Comparison of ENCODE assay signal across 8 cellular contexts in the genomic region with DNA sequence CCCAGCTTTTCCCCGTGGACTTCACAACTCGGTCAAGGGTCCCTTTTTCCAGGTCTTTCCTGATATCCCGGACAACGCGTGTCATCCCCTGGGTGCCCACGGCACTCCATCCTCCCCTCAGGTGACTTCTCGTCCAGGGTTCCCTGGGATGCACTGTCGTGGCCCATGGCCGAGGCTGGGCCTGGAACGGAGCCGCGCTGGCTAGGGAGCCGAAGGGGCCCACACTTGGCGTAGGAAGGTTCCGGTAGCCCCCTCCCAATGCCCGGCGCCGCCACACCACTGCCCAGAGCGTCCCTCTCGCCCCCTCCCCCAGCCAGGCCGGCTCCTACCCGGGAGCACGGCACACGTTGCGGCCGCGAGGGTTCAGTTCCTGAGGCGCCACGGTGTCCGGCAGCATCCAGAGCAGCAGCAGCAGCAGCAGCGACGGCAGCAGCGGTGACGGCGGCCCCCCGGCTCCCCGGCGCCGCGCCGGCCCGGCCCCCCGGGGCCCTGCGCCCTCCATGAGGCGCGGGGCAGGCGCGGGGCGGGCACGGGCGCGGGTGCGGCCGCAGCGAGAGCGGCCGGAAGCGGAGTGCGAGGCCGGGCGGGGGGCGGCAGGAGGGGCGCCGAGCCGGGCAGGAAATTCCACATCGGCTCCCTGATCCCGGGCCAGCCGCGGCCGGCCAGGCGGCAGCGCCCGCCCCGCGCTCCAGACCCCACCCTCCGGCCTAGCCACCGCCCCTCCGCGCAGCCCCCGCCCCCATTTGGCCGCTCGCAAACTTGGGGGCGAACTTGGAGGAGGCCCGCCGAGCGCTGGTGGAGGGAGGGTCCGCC. TPM values are rescaled to one million over a fixed set of nuclear protein-coding genes. Genes with fewer than 3 reads are reported as not detected.
DNase-seq lines count a peak whose midpoint lies in the region; ATAC-seq and TF ChIP-seq lines count a peak whose summit lies in the region.

A gene with protein sequence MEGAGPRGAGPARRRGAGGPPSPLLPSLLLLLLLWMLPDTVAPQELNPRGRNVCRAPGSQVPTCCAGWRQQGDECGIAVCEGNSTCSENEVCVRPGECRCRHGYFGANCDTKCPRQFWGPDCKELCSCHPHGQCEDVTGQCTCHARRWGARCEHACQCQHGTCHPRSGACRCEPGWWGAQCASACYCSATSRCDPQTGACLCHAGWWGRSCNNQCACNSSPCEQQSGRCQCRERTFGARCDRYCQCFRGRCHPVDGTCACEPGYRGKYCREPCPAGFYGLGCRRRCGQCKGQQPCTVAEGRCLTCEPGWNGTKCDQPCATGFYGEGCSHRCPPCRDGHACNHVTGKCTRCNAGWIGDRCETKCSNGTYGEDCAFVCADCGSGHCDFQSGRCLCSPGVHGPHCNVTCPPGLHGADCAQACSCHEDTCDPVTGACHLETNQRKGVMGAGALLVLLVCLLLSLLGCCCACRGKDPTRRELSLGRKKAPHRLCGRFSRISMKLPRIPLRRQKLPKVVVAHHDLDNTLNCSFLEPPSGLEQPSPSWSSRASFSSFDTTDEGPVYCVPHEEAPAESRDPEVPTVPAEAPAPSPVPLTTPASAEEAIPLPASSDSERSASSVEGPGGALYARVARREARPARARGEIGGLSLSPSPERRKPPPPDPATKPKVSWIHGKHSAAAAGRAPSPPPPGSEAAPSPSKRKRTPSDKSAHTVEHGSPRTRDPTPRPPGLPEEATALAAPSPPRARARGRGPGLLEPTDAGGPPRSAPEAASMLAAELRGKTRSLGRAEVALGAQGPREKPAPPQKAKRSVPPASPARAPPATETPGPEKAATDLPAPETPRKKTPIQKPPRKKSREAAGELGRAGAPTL (minus strand): TSS at position 573 of the 813 bp plus-strand sequence. CDS start 71 bp downstream, at position 502.

- H3K27me3 ChIP-seq in brain microvascular endothelial cell (replicated peaks) (no peaks in the 10 kb centered on the region), stomach (peaks cover 0 to 65% (median 33%) of the 10 kb centered on the region in 3 donors)

- TF ChIP-seq CTCF in brain microvascular endothelial cell (IDR thresholded peaks at IDR 0.05; ENCODE audit: low read depth, low read length, missing control alignments) (no peak), stomach (IDR thresholded peaks at IDR 0.05) (no peak)

- no peak for TF ChIP-seq EP300 in stomach (IDR thresholded peaks at IDR 0.05)

- POLR2A ChIA-PET in HEK293T (lab: Yijun Ruan, JAX), result interaction anchor here (0.7 to 1.2 kb wide), 3 partner anchors 19 to 118 kb away, joined by 3 to 4 read pairs (median 4); a partner anchor contains a TSS

- DNase-seq in AG08395 (ENCODE audit: low spot score) (peak; percentile 92), HEK293T (ENCODE audit: extremely low spot score) (peak; percentile 87), brain microvascular endothelial cell (no peak), left colon (peak in 1 of 2 donors; percentile 36), stomach (no peak), Ammon's horn (ENCODE audit: low spot score) (no peak), amniotic stem cell (lab: John Stamatoyannopoulos, UW) (no peak)
- no peak for DNase-seq in activated CD4-positive, alpha-beta T cell treated with anti-CD3 and anti-CD28 coated beads for 48 hours

- in situ Hi-C loops in brain microvascular endothelial cell (cut with HindIII; ENCODE audit: low pct_ligation_motif_present, low sequenced_read_pairs), result no loop called here

- WGBS in stomach, 5 donors, result 1 to 2% (median 1%) methylated on average over 14 to 87 of the region's 87 CpGs

- ATAC-seq in left colon, result peak; percentile 24

- no peaks in the 10 kb centered on the region for H3K9me3 ChIP-seq in stomach

- intact Hi-C loops in left colon (cut with DNase I, micrococcal nuclease) (no loop called here), stomach (cut with DNase I; ENCODE audit: low total_unique reads) (no loop called here)

- H3K4me3 ChIP-seq in brain microvascular endothelial cell (ENCODE audit: low read depth, low read length), result peak within 1 kb of the TSS; percentile 79
- peak within 1 kb of the TSS; percentile 55 to 63 (median 62) for H3K4me3 ChIP-seq in stomach

- no peak within 1 kb of the TSS for H3K27ac ChIP-seq in brain microvascular endothelial cell
- peak within 1 kb of the TSS; percentile 48 to 86 (median 79) for H3K27ac ChIP-seq in stomach

- H3K4me1 ChIP-seq in stomach, result peaks cover 24 to 67% (median 42%) of the 10 kb centered on the region in 4 donors

- CTCF ChIA-PET in HEK293T (lab: Yijun Ruan, JAX), result interaction anchor here (0.7 to 3.4 kb wide), 2 partner anchors 19 kb away, joined by 3 to 17 read pairs; no protein-coding TSS in a partner anchor

- peaks cover 7% of the 10 kb centered on the region for H3K36me3 ChIP-seq in brain microvascular endothelial cell (replicated peaks)
- H3K36me3 ChIP-seq in stomach, result peaks cover 0 to 18% (median 11%) of the 10 kb centered on the region in 4 donors

- no peak for TF ChIP-seq POLR2A in stomach (IDR thresholded peaks at IDR 0.05)

TF ChIP-seq in HEK293T, 16 proteins besides CTCF, POLR2A, EP300 and RAD21:
- TF ChIP-seq TARDBP (IDR thresholded peaks at IDR 0.05), result no peak
- TF ChIP-seq CTBP1 (IDR thresholded peaks at IDR 0.05; ENCODE audit: borderline replicate concordance), result no peak
- TF ChIP-seq BHLHE40 (IDR thresholded peaks at IDR 0.05; ENCODE audit: borderline replicate concordance), result no peak
- no peak for TF ChIP-seq FOXA1 (IDR thresholded peaks at IDR 0.05)
- TF ChIP-seq FOXM1 (IDR thresholded peaks at IDR 0.05; ENCODE audit: borderline replicate concordance), result no peak
- peak; percentile 39; the same call in 1 of the 2 replicates for TF ChIP-seq ARNT (IDR thresholded peaks at IDR 0.05)
- TF ChIP-seq FOXK2 (IDR thresholded peaks at IDR 0.05), result no peak

RNA-seq across cellular contexts. Expression of the gene that starts here (rescaled TPM):
- 1 to 10 TPM; 1.8 to 3.2 TPM for total RNA-seq in left colon
- 10 to 100 TPM in 2 of 5 donors, 1 to 10 TPM in 2, under 1 TPM in 1; 0.89 to 42.9 (median 6.4) TPM for total RNA-seq in stomach
- polyA plus RNA-seq in stomach, result 1 to 10 TPM; 1.5 to 2.0 (median 1.6) TPM

Comparison
In these comparisons a context has a peak if more than half of its experiments do, and no peak if none do; other contexts are left out.
1. DNase-seq: peak in AG08395 (single experiment) and HEK293T (single experiment); none in brain microvascular endothelial cell (single experiment), stomach (single experiment), Ammon's horn (single experiment), activated CD4-positive, alpha-beta T cell treated with anti-CD3 and anti-CD28 coated beads for 48 hours (single experiment) and amniotic stem cell (single experiment).